ENCODE assay signal across 11 cellular contexts in genomic region chr10:103476046-103476768, GRCh38. TPM values are rescaled to one million over a fixed set of nuclear protein-coding genes. Genes with fewer than 3 reads are reported as not detected.
DNase-seq lines count a peak whose midpoint lies in the region; ATAC-seq and TF ChIP-seq lines count a peak whose summit lies in the region.
"Had no signal": no experiment of that assay in that cellular context is flagged by ENCODE, and none has a peak within 500 bp of the region (broad histone marks: within the 10 kb centered on the region; RNA-seq: fewer than 3 reads in every experiment).

No MANE protein-coding gene starts in this region.

- H3K27ac ChIP-seq in cardiac muscle cell (no peak overlapping the region), right cardiac atrium (ENCODE audit: low read length) (no peak overlapping the region), vagina (no peak overlapping the region), thyroid gland (no peak overlapping the region)

- H3K36me3 Mint-ChIP-seq in chondrocyte (ENCODE audit: low read depth), result no peaks in the 10 kb centered on the region

- no peaks in the 10 kb centered on the region for H3K9me3 Mint-ChIP-seq in chondrocyte (ENCODE audit: low read depth)

- 67% methylated on average over 11 of the region's 11 CpGs for WGBS in right cardiac atrium
- WGBS in thyroid gland, 2 donors, result 63% methylated on average over 8 to 9 of the region's 11 CpGs

- H3K9me3 ChIP-seq in cardiac muscle cell (ENCODE audit: low read depth), result no peaks in the 10 kb centered on the region
- H3K9me3 ChIP-seq in right cardiac atrium (ENCODE audit: control insufficient read depth, low read length), result no peaks in the 10 kb centered on the region
- H3K9me3 ChIP-seq in vagina, result no peaks in the 10 kb centered on the region
- H3K9me3 ChIP-seq in thyroid gland, result no peaks in the 10 kb centered on the region

- H3K4me3 Mint-ChIP-seq in chondrocyte (ENCODE audit: unreplicated experiment), result no peak overlapping the region

- ATAC-seq in right cardiac atrium (no peak), HG02840 (IDR thresholded peaks at IDR 0.05; ENCODE audit: low FRiP score, unreplicated experiment) (no peak)

- DNase-seq in cardiac muscle cell (ENCODE audit: low read depth in 1 of 2, low spot score in 1 of 2) (peak; percentile 39 to 41), right cardiac atrium (no peak), MV-4-11 (lab: John Stamatoyannopoulos, UW) (peak; percentile 6), chondrocyte (ENCODE audit: low spot score) (no peak), vagina (ENCODE audit: extremely low spot score in 2 of 2) (no peak), NCI-H2029 (lab: John Stamatoyannopoulos, UW) (no peak), thyroid gland (no peak)
- DNase-seq: activated gamma-delta T cell, head of caudate nucleus had no signal

- no peaks in the 10 kb centered on the region for H3K4me1 Mint-ChIP-seq in chondrocyte (ENCODE audit: low read depth)

- H3K27me3 ChIP-seq in cardiac muscle cell (no peaks in the 10 kb centered on the region), right cardiac atrium (ENCODE audit: control insufficient read depth, insufficient read depth) (no peaks in the 10 kb centered on the region), vagina (no peaks in the 10 kb centered on the region), thyroid gland (no peaks in the 10 kb centered on the region)

- H3K36me3 ChIP-seq in cardiac muscle cell (no peaks in the 10 kb centered on the region), vagina (no peaks in the 10 kb centered on the region), thyroid gland (no peaks in the 10 kb centered on the region)

- TF ChIP-seq POLR2A in vagina (IDR thresholded peaks at IDR 0.05) (no peak), thyroid gland (IDR thresholded peaks at IDR 0.05) (no peak)

- H3K27ac Mint-ChIP-seq in chondrocyte (ENCODE audit: unreplicated experiment), result no peak overlapping the region

- H3K4me3 ChIP-seq in cardiac muscle cell, result no peak overlapping the region
- no peak overlapping the region for H3K4me3 ChIP-seq in right cardiac atrium (ENCODE audit: low read length)
- no peak overlapping the region for H3K4me3 ChIP-seq in vagina
- H3K4me3 ChIP-seq in thyroid gland (replicated peaks in 1 of 3), result no peak overlapping the region

- H3K4me1 ChIP-seq in cardiac muscle cell (ENCODE audit: low read depth) (no peaks in the 10 kb centered on the region), right cardiac atrium (ENCODE audit: control insufficient read depth, insufficient read depth, low read length) (no peaks in the 10 kb centered on the region), vagina (peaks cover 11% of the 10 kb centered on the region), thyroid gland (peaks cover 0 to 4% of the 10 kb centered on the region in 2 donors)

- intact Hi-C loops in right cardiac atrium (cut with DNase I), result no loop called here
- intact Hi-C loops in vagina (cut with DNase I), result no loop called here
- intact Hi-C loops in thyroid gland (cut with DNase I), result no loop called here

- H3K27me3 Mint-ChIP-seq in chondrocyte (ENCODE audit: low read depth), result peaks cover 7% of the 10 kb centered on the region

- peak; percentile 33 for TF ChIP-seq CTCF in cardiac muscle cell (IDR thresholded peaks at IDR 0.05; ENCODE audit: low read depth, low read length)
- peak; percentile 29 for TF ChIP-seq CTCF in chondrocyte (IDR thresholded peaks at IDR 0.05)
- no peak for TF ChIP-seq CTCF in vagina (IDR thresholded peaks at IDR 0.05)
- no peak for TF ChIP-seq CTCF in thyroid gland (IDR thresholded peaks at IDR 0.05)

RNA-seq across cellular contexts. Expression of gene CALHM3, which starts 2.8 kb away (rescaled TPM):
- total RNA-seq in cardiac muscle cell (not detected in 2 replicates), right cardiac atrium (not detected), chondrocyte (not detected in 3 replicates), vagina (not detected), thyroid gland (not detected)
- polyA plus RNA-seq in cardiac muscle cell (not detected in 2 replicates), right cardiac atrium (not detected)

RNA-seq across cellular contexts. Expression of gene NEURL1, which starts 17.3 kb away (rescaled TPM):
- total RNA-seq in cardiac muscle cell (2.3 and 2.7 TPM in 2 replicates), right cardiac atrium (under 1 TPM; 0.11 to 0.20 (median 0.14) TPM), chondrocyte (0.05 TPM in 1 of 3 replicates, not detected in the others), vagina (4.2 TPM), thyroid gland (1 to 10 TPM in 1 of 4 donors, not detected in 3; 1.1 TPM)
- polyA plus RNA-seq in cardiac muscle cell (1.4 and 3.5 TPM in 2 replicates), right cardiac atrium (0.16 TPM)

RNA-seq across cellular contexts. Expression of gene CALHM1, which starts 17.5 kb away (rescaled TPM):
- total RNA-seq in cardiac muscle cell, result 0.11 TPM in 1 of 2 replicates, not detected in the other
- not detected in 2 replicates for polyA plus RNA-seq in cardiac muscle cell
- not detected for total RNA-seq in right cardiac atrium
- polyA plus RNA-seq in right cardiac atrium, result not detected
- total RNA-seq in chondrocyte, result not detected in 3 replicates
- total RNA-seq in vagina, result not detected
- total RNA-seq in thyroid gland, result not detected
- total RNA-seq: renal cortical epithelial cell had no signal

RNA-seq across cellular contexts. Expression of gene CALHM2, which starts 24.0 kb away (rescaled TPM):
- total RNA-seq in cardiac muscle cell (0.95 and 3.7 TPM in 2 replicates), right cardiac atrium (10 to 100 TPM; 24.6 to 31.9 (median 30.3) TPM), chondrocyte (1.3 to 10.9 TPM (median 9.9 TPM) in 3 replicates), vagina (94.3 TPM), thyroid gland (10 to 100 TPM; 16.0 to 47.3 (median 32.8) TPM)
- polyA plus RNA-seq in cardiac muscle cell (1.1 TPM in 2 replicates), right cardiac atrium (22.1 TPM)

Comparison
In these comparisons a context has a peak if more than half of its experiments do, and no peak if none do; other contexts are left out.
1. DNase-seq: peak in cardiac muscle cell (2 of 2) and MV-4-11 (single experiment); none in right cardiac atrium (0 of 3), chondrocyte (single experiment), vagina (0 of 2), NCI-H2029 (single experiment) and thyroid gland (0 of 2).
2. CTCF ChIP-seq: peak in cardiac muscle cell (single experiment) and chondrocyte (single experiment); none in vagina (0 of 3) and thyroid gland (0 of 6).